Comparison of ENCODE assay signal across 19 cellular contexts in the genomic region with DNA sequence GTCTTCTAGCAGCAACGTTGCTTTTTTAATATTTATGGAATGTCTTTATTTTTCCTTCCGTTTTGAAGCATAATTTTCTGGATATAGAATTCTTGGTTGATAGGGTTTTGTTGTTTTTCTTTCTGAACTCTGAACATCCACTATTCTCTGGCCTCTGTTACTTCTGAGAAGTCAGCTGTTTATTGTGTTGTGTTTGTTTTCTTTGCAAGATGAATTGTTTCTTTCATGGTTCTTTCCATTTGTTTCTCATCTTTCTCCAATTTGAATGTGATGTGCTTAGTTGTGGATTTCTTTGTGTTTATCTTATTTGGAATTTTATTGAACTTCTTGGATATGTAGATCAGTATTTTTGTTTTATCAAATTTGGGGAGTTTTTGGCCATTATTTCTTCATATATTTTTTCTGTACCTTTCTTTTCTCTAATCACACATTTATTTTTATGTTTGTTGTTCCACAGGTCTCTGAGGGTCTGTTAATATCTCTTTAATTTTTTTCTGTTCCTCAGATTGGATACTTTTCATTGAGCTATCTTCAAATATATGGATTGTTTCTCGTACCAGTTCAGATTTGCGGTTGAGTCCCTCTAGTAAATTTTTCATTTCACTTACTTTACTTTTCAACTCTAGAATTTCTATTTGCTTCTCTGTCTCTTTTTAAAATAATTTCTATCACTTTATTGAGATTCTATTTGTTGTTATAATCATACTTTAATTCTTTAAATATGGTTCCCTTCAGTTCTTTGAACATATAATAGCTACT.
"Had no signal": no experiment of that assay in that cellular context is flagged by ENCODE, and none has a peak within 500 bp of the region (broad histone marks: within the 10 kb centered on the region; RNA-seq: fewer than 3 reads in every experiment).

No MANE protein-coding gene starts in this region.

- ATAC-seq: gastroesophageal sphincter; heart left ventricle; naive thymus-derived CD4-positive, alpha-beta T cell had no signal

- H3K27me3 Mint-ChIP-seq: naive thymus-derived CD4-positive, alpha-beta T cell had no signal

- DNase-seq: dermis blood vessel endothelial cell; effector memory CD4-positive, alpha-beta T cell; heart left ventricle; kidney; mesendoderm; midbrain; naive thymus-derived CD4-positive, alpha-beta T cell; nucleus accumbens; sigmoid colon; stimulated activated CD4-positive, alpha-beta T cell treated with anti-CD3 and anti-CD28 coated beads, Interleukin-2, amount 100 ng/mL, for 24 hours; stimulated activated CD4-positive, alpha-beta T cell treated with anti-CD3 and anti-CD28 coated beads, Interleukin-4, amount 100 ng/mL, for 24 hours; stimulated activated naive CD4-positive, alpha-beta T cell treated with Interleukin-2 at 50 U/mL for 16 hours; stomach; thyroid gland; trophoblast cell had no signal

- H3K27ac Mint-ChIP-seq: nephron; stimulated activated effector memory CD8-positive, alpha-beta T cell treated with anti-CD3 and anti-CD28 coated beads, Interleukin-12 subunit alpha, Interleukin-12 subunit beta, amount 100 ng/mL, for 72 hours had no signal

- H3K4me3 Mint-ChIP-seq: nephron; stimulated activated effector memory CD8-positive, alpha-beta T cell treated with anti-CD3 and anti-CD28 coated beads, Interleukin-12 subunit alpha, Interleukin-12 subunit beta, amount 100 ng/mL, for 72 hours had no signal

- FAIRE-seq: endothelial cell of umbilical vein, kidney had no signal
